26 cellular contexts compared by ENCODE assay signal in the genomic region with DNA sequence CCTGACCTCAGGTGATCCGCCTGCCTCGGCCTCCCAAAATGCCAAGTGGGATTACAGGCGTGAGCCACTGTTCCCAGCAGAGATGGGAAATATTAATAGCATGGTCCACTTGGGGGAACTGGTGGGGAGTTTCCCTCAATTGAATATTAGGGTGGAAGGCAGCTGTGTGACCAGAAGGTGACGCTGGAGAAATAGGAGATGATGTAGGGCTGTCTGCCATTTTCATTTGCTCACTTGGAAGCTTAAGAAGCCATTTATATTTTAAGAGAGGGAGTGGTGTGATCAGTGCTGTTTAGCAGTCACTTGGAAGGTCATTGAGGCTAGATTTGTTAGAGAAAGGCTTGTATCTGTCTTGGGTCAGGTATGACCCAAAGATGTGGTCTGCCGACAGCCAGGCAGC.
"Had no signal": no experiment of that assay in that cellular context is flagged by ENCODE, and none has a peak within 500 bp of the region (broad histone marks: within the 10 kb centered on the region; RNA-seq: fewer than 3 reads in every experiment).

No MANE protein-coding gene starts in this region.

- H3K9ac ChIP-seq: neural progenitor cell, parathyroid adenoma had no signal

- H3K4me3 Mint-ChIP-seq: mesothelial cell of epicardium; naive B cell; natural killer cell; nephron progenitor cell; neural progenitor cell; stimulated activated effector memory CD8-positive, alpha-beta T cell treated with anti-CD3 and anti-CD28 coated beads, Interleukin-12 subunit alpha, Interleukin-12 subunit beta, amount 100 ng/mL, for 72 hours; stimulated activated naive CD8-positive, alpha-beta T cell treated with anti-CD3 and anti-CD28 coated beads, Interleukin-15, Interleukin-2, amounts not matched to agents 100 ng/mL and 50 ng/mL, for 24 hours had no signal

- H2AFZ ChIP-seq: neural progenitor cell, parathyroid adenoma had no signal

- H3K9me3 ChIP-seq: left ventricle myocardium inferior, neutrophil, right atrium auricular region, spleen, suprapubic skin, thoracic aorta, tibial artery, upper lobe of right lung had no signal

- H3K27ac ChIP-seq: left ventricle myocardium inferior, neural progenitor cell, neutrophil, parathyroid adenoma, right atrium auricular region, spleen, suprapubic skin, thoracic aorta, tibial artery, upper lobe of right lung had no signal

- H3K4me3 ChIP-seq: left ventricle myocardium inferior, lung, neural progenitor cell, right atrium auricular region, spleen, suprapubic skin, thoracic aorta, tibial artery, upper lobe of right lung had no signal

- FAIRE-seq: small intestine, urothelium cell line had no signal

- H3K4me1 ChIP-seq: neural progenitor cell, parathyroid adenoma, right atrium auricular region, spleen, tibial artery, upper lobe of right lung had no signal

- ATAC-seq: natural killer cell; sciatic nerve; stimulated activated effector memory CD8-positive, alpha-beta T cell treated with anti-CD3 and anti-CD28 coated beads, Interleukin-12 subunit alpha, Interleukin-12 subunit beta, amount 100 ng/mL, for 72 hours; upper lobe of right lung had no signal

- H3K27ac Mint-ChIP-seq: mesothelial cell of epicardium; natural killer cell; neural progenitor cell; stimulated activated naive CD8-positive, alpha-beta T cell treated with anti-CD3 and anti-CD28 coated beads, Interleukin-15, Interleukin-2, amounts not matched to agents 100 ng/mL and 50 ng/mL, for 24 hours had no signal

- H3K4me2 ChIP-seq: neural progenitor cell had no signal

- H3K4me1 Mint-ChIP-seq: mesothelial cell of epicardium, neural progenitor cell had no signal

- H3K9me3 Mint-ChIP-seq: mesothelial cell of epicardium; naive B cell; natural killer cell; nephron progenitor cell; neural progenitor cell; stimulated activated effector memory CD8-positive, alpha-beta T cell treated with anti-CD3 and anti-CD28 coated beads, Interleukin-12 subunit alpha, Interleukin-12 subunit beta, amount 100 ng/mL, for 72 hours; stimulated activated naive CD8-positive, alpha-beta T cell treated with anti-CD3 and anti-CD28 coated beads, Interleukin-15, Interleukin-2, amounts not matched to agents 100 ng/mL and 50 ng/mL, for 24 hours had no signal

- H3K27me3 ChIP-seq: neural progenitor cell, neutrophil, right atrium auricular region, spleen, suprapubic skin, tibial artery, upper lobe of right lung had no signal

- H3K27me3 Mint-ChIP-seq: naive B cell; stimulated activated naive CD8-positive, alpha-beta T cell treated with anti-CD3 and anti-CD28 coated beads, Interleukin-15, Interleukin-2, amounts not matched to agents 100 ng/mL and 50 ng/mL, for 24 hours had no signal

- H3K36me3 ChIP-seq: neural progenitor cell had no signal

- DNase-seq: islet precursor cell; left ventricle myocardium inferior; mesendoderm; naive B cell; natural killer cell; nephron progenitor cell; occipital lobe; small intestine; spleen; stimulated activated CD4-positive, alpha-beta T cell treated with anti-CD3 and anti-CD28 coated beads, Interleukin-4, amount 100 ng/mL, for 24 hours; stimulated activated naive CD4-positive, alpha-beta T cell; tibial artery; trophoblast cell; upper lobe of right lung had no signal
